In genomic region chr4:70544279-70544870, GRCh38 we compare ENCODE assay signal across 8 cellular contexts. TPM values are rescaled to one million over a fixed set of nuclear protein-coding genes. Genes with fewer than 3 reads are reported as not detected.
A peak's percentile ranks its signal among the peaks of the same experiment; 100 is the strongest.
DNase-seq lines count a peak whose midpoint lies in the region; ATAC-seq and TF ChIP-seq lines count a peak whose summit lies in the region.

No MANE protein-coding gene starts in this region.

- H3K79me2 ChIP-seq in SU-DHL-6 (ENCODE audit: insufficient read depth, low read length) = no peaks in the 10 kb centered on the region

- no peak overlapping the region for H3K4me3 ChIP-seq in SU-DHL-6 (ENCODE audit: insufficient read depth, low read length, poor library complexity, severe bottlenecking)

- no peaks in the 10 kb centered on the region for H3K9me2 ChIP-seq in SU-DHL-6 (replicated peaks; ENCODE audit: insufficient read depth, low read length)

- H3K9ac ChIP-seq in SU-DHL-6 (ENCODE audit: low read length) = no peak overlapping the region

- H3K36me3 ChIP-seq in SU-DHL-6 (ENCODE audit: low read length) = no peaks in the 10 kb centered on the region

- H3K4me2 ChIP-seq in SU-DHL-6 (ENCODE audit: low read depth, low read length, poor library complexity, severe bottlenecking) = no peak overlapping the region

- H3K9me3 ChIP-seq in SU-DHL-6 (ENCODE audit: insufficient read depth, low read length) = no peaks in the 10 kb centered on the region

- no peak for DNase-seq in GM13976 (ENCODE audit: low spot score)
- DNase-seq in lung microvascular endothelial cell (ENCODE audit: low read depth in 2 of 2) = peak; percentile 21 to 36
- no peak for DNase-seq in effector CD8-positive, alpha-beta T cell (lab: John Stamatoyannopoulos, UW)
- no peak for DNase-seq in NCI-H2227 (lab: John Stamatoyannopoulos, UW; ENCODE audit: unreplicated experiment)
- no peak for DNase-seq in dedifferentiated amniotic fluid mesenchymal stem cell (ENCODE audit: extremely low spot score)

- ATAC-seq in HG02884 (IDR thresholded peaks at IDR 0.05; ENCODE audit: unreplicated experiment) (peak; percentile 79), HG03097 (IDR thresholded peaks at IDR 0.05; ENCODE audit: low FRiP score, unreplicated experiment) (no peak)

- H3K27ac ChIP-seq in SU-DHL-6 (ENCODE audit: low read depth, low read length) = no peak overlapping the region

- H3K27me3 ChIP-seq in SU-DHL-6 (ENCODE audit: low read length) = no peaks in the 10 kb centered on the region

- no peaks in the 10 kb centered on the region for H3F3A ChIP-seq in SU-DHL-6 (ENCODE audit: insufficient read depth)

- TF ChIP-seq CTCF in GM13976 (IDR thresholded peaks at IDR 0.05; ENCODE audit: borderline replicate concordance, control extremely low read depth, extremely low read depth, insufficient read depth, missing control alignments) (peak; percentile 49), SU-DHL-6 (IDR thresholded peaks at IDR 0.05; ENCODE audit: insufficient read depth, low read length, poor library complexity, severe bottlenecking) (peak; percentile 35)

- no peak overlapping the region for H2AFZ ChIP-seq in SU-DHL-6 (ENCODE audit: low read depth, low read length, severe bottlenecking)

- H4K20me1 ChIP-seq in SU-DHL-6 (ENCODE audit: low read depth, low read length) = no peaks in the 10 kb centered on the region

- in situ Hi-C loops in GM13976 (cut with MboI; ENCODE audit: low sequenced_read_pairs, unreplicated experiment) = no loop called here

RNA-seq across cellular contexts. Expression of gene AMTN, which starts 26.0 kb away (rescaled TPM):
- not detected in 2 replicates for total RNA-seq in lung microvascular endothelial cell

RNA-seq across cellular contexts. Expression of gene AMBN, which starts 47.7 kb away (rescaled TPM):
- total RNA-seq in lung microvascular endothelial cell = not detected in 2 replicates

Comparison
In these comparisons a context has a peak if more than half of its experiments do, and no peak if none do; other contexts are left out.
1. DNase-seq: peak in lung microvascular endothelial cell (2 of 2); none in GM13976 (single experiment), effector CD8-positive, alpha-beta T cell (single experiment), NCI-H2227 (single experiment) and dedifferentiated amniotic fluid mesenchymal stem cell (single experiment).